Comparison of ENCODE assay signal across 9 cellular contexts in genomic region chr9:110065527-110065926, GRCh38.
DNase-seq lines count a peak whose midpoint lies in the region; ATAC-seq and TF ChIP-seq lines count a peak whose summit lies in the region.
"Had no signal": no experiment of that assay in that cellular context is flagged by ENCODE, and none has a peak within 500 bp of the region (broad histone marks: within the 10 kb centered on the region; RNA-seq: fewer than 3 reads in every experiment).

No MANE protein-coding gene starts in this region.

- peak overlapping the region; percentile 37 for H2BK5ac ChIP-seq in IMR-90 (ENCODE audit: low read depth, low read length, poor library complexity, severe bottlenecking)

- no peaks in the 10 kb centered on the region for H3K27me3 ChIP-seq in IMR-90 (ENCODE audit: control insufficient read depth, insufficient read depth, low read length)
- H3K27me3 ChIP-seq in aorta (ENCODE audit: control insufficient read depth in 1 of 2, insufficient read depth in 2 of 2, low read length in 1 of 2): no peaks in the 10 kb centered on the region

- POLR2A ChIA-PET in IMR-90 (lab: Charles Lee; ENCODE audit: unreplicated experiment): no interaction called here

- H3K9ac ChIP-seq in IMR-90 (ENCODE audit: low read depth, low read length): no peak overlapping the region

- H4K5ac ChIP-seq in IMR-90 (ENCODE audit: low read depth, low read length): no peak overlapping the region

- peaks cover 96% of the 10 kb centered on the region for H4K20me1 ChIP-seq in IMR-90 (ENCODE audit: insufficient read depth, low read length)

- in situ Hi-C loops in IMR-90 (cut with MboI; ENCODE audit: low sequenced_read_pairs): no loop called here

- no peak overlapping the region for H3K4me3 Mint-ChIP-seq in glutamatergic neuron (ENCODE audit: unreplicated experiment)

- H3K4me1 Mint-ChIP-seq in glutamatergic neuron (ENCODE audit: low read depth, unreplicated experiment): peaks cover 20% of the 10 kb centered on the region

- DNase-seq in IMR-90 (peak; percentile 66), fibroblast of mammary gland (ENCODE audit: low read depth) (peak; percentile 79), retina (no peak), NCI-H2196 treated with DMSO at 0.1 percent for 48 hours (lab: John Stamatoyannopoulos, UW; ENCODE audit: unreplicated experiment) (no peak), aorta (no peak), glutamatergic neuron (no peak)

- no peak overlapping the region for H2BK120ac ChIP-seq in IMR-90 (ENCODE audit: low read depth, low read length)

- ATAC-seq in GM21529 (IDR thresholded peaks at IDR 0.05; ENCODE audit: unreplicated experiment): peak; percentile 64
- 0 out of 2 replicates have a peak, but pooled peaks have one; percentile 8 for ATAC-seq in IMR-90 (ENCODE audit: low read depth)
- no peak for ATAC-seq in aorta (ENCODE audit: low FRiP score)

- TF ChIP-seq POLR2A in IMR-90 (IDR thresholded peaks at IDR 0.05; ENCODE audit: low read depth, low read length): no peak

- H3K4me3 ChIP-seq in GM08714 (ENCODE audit: low read length) (peak overlapping the region; percentile 29; the same call in 1 of the 2 replicates), IMR-90 (ENCODE audit: insufficient read depth, low read depth, low read length) (no peak overlapping the region), fibroblast of mammary gland (ENCODE audit: control insufficient read depth, low read depth, low read length) (no peak overlapping the region), aorta (ENCODE audit: low read length in 2 of 2) (no peak overlapping the region)
- H3K4me3 ChIP-seq: lung had no signal

- H3K14ac ChIP-seq in IMR-90 (replicated peaks; ENCODE audit: low read depth, low read length): no peak overlapping the region

- H3K27ac Mint-ChIP-seq in glutamatergic neuron (ENCODE audit: unreplicated experiment): no peak overlapping the region

- no peaks in the 10 kb centered on the region for H3K27me3 Mint-ChIP-seq in glutamatergic neuron (ENCODE audit: unreplicated experiment)

- intact Hi-C loops in IMR-90 (cut with micrococcal nuclease) (no loop called here), aorta (cut with DNase I) (no loop called here)

- 0 out of 3 replicates have a peak overlapping the region, but pooled peaks have one; percentile 21 for H2BK15ac ChIP-seq in IMR-90 (ENCODE audit: low read depth, low read length)

- H4K91ac ChIP-seq in IMR-90 (ENCODE audit: insufficient read depth, low read depth, low read length): no peak overlapping the region

- peaks cover 9 to 83% of the 10 kb centered on the region in 2 experiments; a peak in 3 of 4 replicates for H3K79me1 ChIP-seq in IMR-90 (ENCODE audit: low read depth in 1 of 2, low read length in 2 of 2)

- H3K9me3 Mint-ChIP-seq in glutamatergic neuron (ENCODE audit: unreplicated experiment): peaks cover 4% of the 10 kb centered on the region

- no peak overlapping the region for H2AFZ ChIP-seq in IMR-90 (replicated peaks; ENCODE audit: low read length, poor library complexity)

- no peak overlapping the region for H2BK20ac ChIP-seq in IMR-90 (ENCODE audit: low read depth, low read length)

- H3K18ac ChIP-seq in IMR-90 (ENCODE audit: low read depth, low read length): 0 out of 2 replicates have a peak overlapping the region, but pooled peaks have one; percentile 8

- H3K36me3 ChIP-seq in IMR-90 (ENCODE audit: control insufficient read depth, insufficient read depth, low read length) (peaks cover 17% of the 10 kb centered on the region), aorta (ENCODE audit: control insufficient read depth in 1 of 2, insufficient read depth in 2 of 2, low read length in 1 of 2) (no peaks in the 10 kb centered on the region)

- H2AK5ac ChIP-seq in IMR-90 (ENCODE audit: low read depth, low read length): no peak overlapping the region

- H3K36me3 Mint-ChIP-seq in glutamatergic neuron (ENCODE audit: unreplicated experiment): no peaks in the 10 kb centered on the region

- H3K9me1 ChIP-seq in IMR-90 (ENCODE audit: insufficient read depth, low read length): peaks cover 30% of the 10 kb centered on the region

- H3K4me1 ChIP-seq in IMR-90 (ENCODE audit: control insufficient read depth, insufficient read depth, low read length) (peaks cover 24% of the 10 kb centered on the region), aorta (ENCODE audit: control insufficient read depth in 1 of 2, insufficient read depth in 2 of 2, low read length in 2 of 2) (no peaks in the 10 kb centered on the region)

- BruUV-seq in IMR-90 (replicated peaks; lab: Mats Ljungman, UMichigan): no TSS peak

- H3K4ac ChIP-seq in IMR-90 (ENCODE audit: low read depth, low read length): peak overlapping the region; percentile 37; the same call in 1 of the 2 replicates

- H3K4me2 ChIP-seq in IMR-90 (ENCODE audit: low read depth, low read length): peak overlapping the region; percentile 40; the same call in 1 of the 2 replicates

- WGBS in IMR-90 (ENCODE audit: extremely low coverage in 2 of 2, insufficient read length in 1 of 2), 2 experiments: no CpG with 5 or more reads among the region's 2 CpGs
- WGBS in aorta, 2 donors: 94 to 97% methylated on average over 2 of the region's 2 CpGs

- TF ChIP-seq RAD21 in IMR-90 (IDR thresholded peaks at IDR 0.05; ENCODE audit: low read length): no peak

- no peak overlapping the region for H3K23ac ChIP-seq in IMR-90 (ENCODE audit: low read depth, low read length)

- no peak overlapping the region for H2AK9ac ChIP-seq in IMR-90 (replicated peaks; ENCODE audit: low read depth, low read length, poor library complexity)

- no peak overlapping the region for H4K8ac ChIP-seq in IMR-90 (ENCODE audit: low read depth in 2 of 2, low read length in 2 of 2)

- no peak overlapping the region for H3K56ac ChIP-seq in IMR-90 (ENCODE audit: extremely low read depth, insufficient read depth, low read length)

- dilution Hi-C loops in IMR-90 (cut with HindIII; ENCODE audit: low sequenced_read_pairs, unreplicated experiment): loop anchor here (25.0 kb wide), 1 partner anchor 97 kb away; no protein-coding TSS in a partner anchor

- peak overlapping the region; percentile 39; the same call in 1 of the 2 replicates for H3K27ac ChIP-seq in IMR-90 (ENCODE audit: insufficient read depth, low read length)
- no peak overlapping the region for H3K27ac ChIP-seq in aorta (ENCODE audit: low read depth in 1 of 2, low read length in 2 of 2)

- CTCF ChIA-PET in IMR-90 (lab: Yijun Ruan, JAX): no interaction called here

- no peak for TF ChIP-seq CTCF in IMR-90 (conservative IDR thresholded peaks at IDR 0.05; ENCODE audit: low read depth, low read length)
- TF ChIP-seq CTCF in fibroblast of mammary gland (conservative IDR thresholded peaks at IDR 0.05; ENCODE audit: control insufficient read depth, insufficient read depth, low read depth, low read length): no peak
- no peak for TF ChIP-seq CTCF in glutamatergic neuron (IDR thresholded peaks at IDR 0.05; ENCODE audit: partially characterized antibody, unreplicated experiment)

- no peaks in the 10 kb centered on the region for H3K9me3 ChIP-seq in IMR-90 (ENCODE audit: control insufficient read depth, insufficient read depth, low read length)
- no peaks in the 10 kb centered on the region for H3K9me3 ChIP-seq in aorta (ENCODE audit: control insufficient read depth, low read length)

TF ChIP-seq in IMR-90, 13 proteins besides CTCF, POLR2A, EP300 and RAD21:
- TF ChIP-seq SMC3 (IDR thresholded peaks at IDR 0.05; ENCODE audit: low read depth, low read length) (no peak), ELK1 (IDR thresholded peaks at IDR 0.05; ENCODE audit: borderline replicate concordance, low read depth, low read length) (no peak), MXI1 (IDR thresholded peaks at IDR 0.05; ENCODE audit: borderline replicate concordance, low read depth, low read length) (no peak), CEBPB (IDR thresholded peaks at IDR 0.05; ENCODE audit: low read depth, low read length) (peak; percentile 94)

Comparison
In these comparisons a context has a peak if more than half of its experiments do, and no peak if none do; other contexts are left out.
1. DNase-seq: peak in IMR-90 (single experiment) and fibroblast of mammary gland (single experiment); none in retina (single experiment), NCI-H2196 treated with DMSO at 0.1 percent for 48 hours (single experiment), aorta (0 of 2) and glutamatergic neuron (single experiment).